Comparison of ENCODE assay signal across 8 cellular contexts in genomic region chr9:36190388-36191289, GRCh38.
DNase-seq lines count a peak whose midpoint lies in the region; ATAC-seq and TF ChIP-seq lines count a peak whose summit lies in the region.

TSS of gene CLTA (plus strand) at chr9:36190921. CDS start at chr9:36191057, 136 bp downstream.

- H3K9me3 Mint-ChIP-seq in nephron progenitor cell, result no peaks in the 10 kb centered on the region
- H3K9me3 Mint-ChIP-seq in stimulated activated naive CD8-positive, alpha-beta T cell treated with anti-CD3 and anti-CD28 coated beads, Interleukin-15, amount 100 ng/mL, for 72 hours, result no peaks in the 10 kb centered on the region

- TF ChIP-seq CTCF in MM.1S (IDR thresholded peaks at IDR 0.05; ENCODE audit: low read length) (peak; percentile 56), nephron progenitor cell (IDR thresholded peaks at IDR 0.05) (peak; percentile 31)

- peaks cover 49% of the 10 kb centered on the region for H3K79me2 ChIP-seq in MM.1S (ENCODE audit: low read length)

- peak within 1 kb of the TSS; percentile 90 for H3K27ac Mint-ChIP-seq in nephron progenitor cell
- H3K27ac Mint-ChIP-seq in stimulated activated naive CD8-positive, alpha-beta T cell treated with anti-CD3 and anti-CD28 coated beads, Interleukin-15, amount 100 ng/mL, for 72 hours, result peak within 1 kb of the TSS; percentile 94 to 97

- no peaks in the 10 kb centered on the region for H3K36me3 ChIP-seq in MM.1S (replicated peaks; ENCODE audit: insufficient read depth, low read length)

- H3K27me3 Mint-ChIP-seq in nephron progenitor cell (ENCODE audit: low read depth, poor library complexity), result peaks cover 8% of the 10 kb centered on the region
- H3K27me3 Mint-ChIP-seq in stimulated activated naive CD8-positive, alpha-beta T cell treated with anti-CD3 and anti-CD28 coated beads, Interleukin-15, amount 100 ng/mL, for 72 hours, result peaks cover 14% of the 10 kb centered on the region

- peaks cover 32% of the 10 kb centered on the region for H4K20me1 ChIP-seq in MM.1S (ENCODE audit: insufficient read depth, low read length)

- H3K9me2 ChIP-seq in MM.1S (replicated peaks; ENCODE audit: insufficient read depth, low read length), result no peaks in the 10 kb centered on the region

- H3K9me3 ChIP-seq in MM.1S (replicated peaks; ENCODE audit: insufficient read depth, low read length), result no peaks in the 10 kb centered on the region

- peak within 1 kb of the TSS; percentile 92 for H3K4me3 Mint-ChIP-seq in nephron progenitor cell
- H3K4me3 Mint-ChIP-seq in stimulated activated naive CD8-positive, alpha-beta T cell treated with anti-CD3 and anti-CD28 coated beads, Interleukin-15, amount 100 ng/mL, for 72 hours, result peak within 1 kb of the TSS; percentile 87 to 97

- peak within 1 kb of the TSS; percentile 64; the same call in 1 of the 2 replicates for H3K27ac ChIP-seq in MM.1S (ENCODE audit: low read length)

- H3K4me3 ChIP-seq in MM.1S (ENCODE audit: low read length), result peak within 1 kb of the TSS; percentile 95

- DNase-seq in GF-D8 (lab: John Stamatoyannopoulos, UW), result peak; percentile 97
- DNase-seq in HCEC 1CT, result peak; percentile 99
- peak; percentile 98 for DNase-seq in MM.1S
- DNase-seq in SIG-M5 (lab: John Stamatoyannopoulos, UW), result peak; percentile 96
- peak; percentile 75 for DNase-seq in activated gamma-delta T cell (lab: John Stamatoyannopoulos, UW)
- DNase-seq in fibroblast of the conjunctiva (ENCODE audit: low read depth), result peak; percentile 98
- DNase-seq in nephron progenitor cell, result peak; percentile 91
- DNase-seq in stimulated activated naive CD8-positive, alpha-beta T cell treated with anti-CD3 and anti-CD28 coated beads, Interleukin-15, amount 100 ng/mL, for 72 hours, result peak; percentile 91 to 96

- peaks cover 21% of the 10 kb centered on the region for H3K36me3 Mint-ChIP-seq in nephron progenitor cell (ENCODE audit: low read depth)

- H3K27me3 ChIP-seq in MM.1S (replicated peaks; ENCODE audit: insufficient read depth, low read length), result no peaks in the 10 kb centered on the region

- H3K4me1 ChIP-seq in MM.1S (ENCODE audit: low read length), result peaks cover 31% of the 10 kb centered on the region

- ATAC-seq in stimulated activated naive CD8-positive, alpha-beta T cell treated with anti-CD3 and anti-CD28 coated beads, Interleukin-15, amount 100 ng/mL, for 72 hours, result peak; percentile 99

- no peaks in the 10 kb centered on the region for H3F3A ChIP-seq in MM.1S (ENCODE audit: insufficient read depth, low read length)

- peaks cover 62% of the 10 kb centered on the region for H3K4me1 Mint-ChIP-seq in nephron progenitor cell
- peaks cover 50% of the 10 kb centered on the region for H3K4me1 Mint-ChIP-seq in stimulated activated naive CD8-positive, alpha-beta T cell treated with anti-CD3 and anti-CD28 coated beads, Interleukin-15, amount 100 ng/mL, for 72 hours

- H3K9ac ChIP-seq in MM.1S (ENCODE audit: low read length), result peak within 1 kb of the TSS; percentile 89

- H3K4me2 ChIP-seq in MM.1S (ENCODE audit: low read depth, low read length), result peak within 1 kb of the TSS; percentile 90

- peak within 1 kb of the TSS; percentile 95 for H2AFZ ChIP-seq in MM.1S (ENCODE audit: low read length)

Comparison
In these comparisons a context has a peak if more than half of its experiments do, and no peak if none do; other contexts are left out.
1. Peak in every context shown above with its lines: DNase-seq, ATAC-seq, H3K4me3 ChIP-seq and H3K27ac ChIP-seq.